In the genomic region with DNA sequence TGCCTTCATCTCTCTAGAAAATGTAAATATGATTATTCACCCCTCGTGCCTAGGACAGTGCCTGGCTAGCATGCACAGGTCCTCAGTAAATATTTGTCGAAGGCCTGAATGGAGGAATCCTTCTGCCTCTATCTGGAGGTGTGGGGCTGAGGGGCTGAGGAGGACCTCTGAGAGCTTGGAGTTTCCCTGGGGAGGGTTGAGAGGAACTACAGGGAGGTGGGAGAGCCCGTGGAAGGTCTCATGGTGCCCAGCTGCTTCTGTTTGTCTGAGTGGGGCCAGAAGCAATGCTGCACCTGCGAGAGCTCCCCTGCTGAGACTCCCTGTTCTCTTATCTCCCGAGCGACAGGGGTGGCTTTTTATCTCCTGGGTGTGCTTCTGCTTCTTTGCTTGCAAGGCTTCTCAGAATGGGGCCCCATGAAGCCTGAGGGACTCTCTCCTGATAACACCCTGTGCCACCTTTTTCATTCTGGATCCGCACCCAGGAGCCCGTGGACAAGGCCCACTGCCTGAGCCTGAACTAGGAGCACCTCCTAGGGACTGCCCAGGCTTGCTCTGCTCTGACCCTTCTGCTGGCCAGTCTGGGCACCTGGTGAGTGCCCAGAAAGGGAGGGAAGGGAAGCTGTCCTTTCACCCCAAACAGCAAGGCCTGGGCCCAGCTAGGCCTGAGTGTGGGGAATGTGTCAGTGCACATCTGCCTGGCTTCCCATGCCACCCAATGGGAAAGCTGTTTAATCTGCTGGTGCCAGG, we compare ENCODE assay signal across 1 cellular context.
A peak's percentile ranks its signal among the peaks of the same experiment; 100 is the strongest.
TF ChIP-seq lines count a peak whose summit lies in the region.

No MANE protein-coding gene starts in this region.

TF ChIP-seq in HEK293, 187 proteins besides CTCF, POLR2A, EP300 and RAD21 (continued from another document):
- TF ChIP-seq, protein P1, sequence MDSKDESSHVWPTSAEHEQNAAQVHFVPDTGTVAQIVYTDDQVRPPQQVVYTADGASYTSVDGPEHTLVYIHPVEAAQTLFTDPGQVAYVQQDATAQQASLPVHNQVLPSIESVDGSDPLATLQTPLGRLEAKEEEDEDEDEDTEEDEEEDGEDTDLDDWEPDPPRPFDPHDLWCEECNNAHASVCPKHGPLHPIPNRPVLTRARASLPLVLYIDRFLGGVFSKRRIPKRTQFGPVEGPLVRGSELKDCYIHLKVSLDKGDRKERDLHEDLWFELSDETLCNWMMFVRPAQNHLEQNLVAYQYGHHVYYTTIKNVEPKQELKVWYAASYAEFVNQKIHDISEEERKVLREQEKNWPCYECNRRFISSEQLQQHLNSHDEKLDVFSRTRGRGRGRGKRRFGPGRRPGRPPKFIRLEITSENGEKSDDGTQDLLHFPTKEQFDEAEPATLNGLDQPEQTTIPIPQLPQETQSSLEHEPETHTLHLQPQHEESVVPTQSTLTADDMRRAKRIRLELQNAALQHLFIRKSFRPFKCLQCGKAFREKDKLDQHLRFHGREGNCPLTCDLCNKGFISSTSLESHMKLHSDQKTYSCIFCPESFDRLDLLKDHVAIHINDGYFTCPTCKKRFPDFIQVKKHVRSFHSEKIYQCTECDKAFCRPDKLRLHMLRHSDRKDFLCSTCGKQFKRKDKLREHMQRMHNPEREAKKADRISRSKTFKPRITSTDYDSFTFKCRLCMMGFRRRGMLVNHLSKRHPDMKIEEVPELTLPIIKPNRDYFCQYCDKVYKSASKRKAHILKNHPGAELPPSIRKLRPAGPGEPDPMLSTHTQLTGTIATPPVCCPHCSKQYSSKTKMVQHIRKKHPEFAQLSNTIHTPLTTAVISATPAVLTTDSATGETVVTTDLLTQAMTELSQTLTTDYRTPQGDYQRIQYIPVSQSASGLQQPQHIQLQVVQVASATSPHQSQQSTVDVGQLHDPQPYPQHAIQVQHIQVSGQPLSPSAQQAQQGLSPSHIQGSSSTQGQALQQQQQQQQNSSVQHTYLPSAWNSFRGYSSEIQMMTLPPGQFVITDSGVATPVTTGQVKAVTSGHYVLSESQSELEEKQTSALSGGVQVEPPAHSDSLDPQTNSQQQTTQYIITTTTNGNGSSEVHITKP (tag by site-specific recombination; IDR thresholded peaks at IDR 0.05), result peak; percentile 29; the same call in 1 of the 2 replicates
- TF ChIP-seq ZBTB1 (tag by site-specific recombination; IDR thresholded peaks at IDR 0.05) (no peak), OSR2 (tag by site-specific recombination; IDR thresholded peaks at IDR 0.05) (peak; percentile 87), ZNF341 (tag by site-specific recombination; IDR thresholded peaks at IDR 0.05; ENCODE audit: low read depth) (peak; percentile 63), GLIS2 (tag by site-specific recombination; IDR thresholded peaks at IDR 0.05) (peak; percentile 23; the same call in 1 of the 2 replicates), TRIM28 (IDR thresholded peaks at IDR 0.05; ENCODE audit: borderline replicate concordance, low read length) (no peak), KLF9 (tag by site-specific recombination; IDR thresholded peaks at IDR 0.05; ENCODE audit: low read depth) (no peak), ZIC2 (tag by site-specific recombination; IDR thresholded peaks at IDR 0.05) (peak; percentile 95), IKZF3 (tag by site-specific recombination; IDR thresholded peaks at IDR 0.05) (0 out of 2 replicates have a peak, but pooled peaks have one; percentile 6), GLIS1 (tag by site-specific recombination; IDR thresholded peaks at IDR 0.05) (peak; percentile 98), ZNF423 (tag by site-specific recombination; IDR thresholded peaks at IDR 0.05) (peak; percentile 59)
- TF ChIP-seq, protein P2, sequence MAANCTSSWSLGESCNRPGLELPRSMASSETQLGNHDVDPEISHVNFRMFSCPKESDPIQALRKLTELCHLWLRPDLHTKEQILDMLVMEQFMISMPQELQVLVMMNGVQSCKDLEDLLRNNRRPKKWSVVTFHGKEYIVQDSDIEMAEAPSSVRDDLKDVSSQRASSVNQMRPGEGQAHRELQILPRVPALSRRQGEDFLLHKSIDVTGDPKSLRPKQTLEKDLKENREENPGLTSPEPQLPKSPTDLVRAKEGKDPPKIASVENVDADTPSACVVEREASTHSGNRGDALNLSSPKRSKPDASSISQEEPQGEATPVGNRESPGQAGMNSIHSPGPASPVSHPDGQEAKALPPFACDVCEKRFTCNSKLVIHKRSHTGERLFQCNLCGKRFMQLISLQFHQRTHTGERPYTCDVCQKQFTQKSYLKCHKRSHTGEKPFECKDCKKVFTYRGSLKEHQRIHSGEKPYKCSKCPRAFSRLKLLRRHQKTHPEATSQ (tag by site-specific recombination; IDR thresholded peaks at IDR 0.05), result no peak
- TF ChIP-seq, protein P3, sequence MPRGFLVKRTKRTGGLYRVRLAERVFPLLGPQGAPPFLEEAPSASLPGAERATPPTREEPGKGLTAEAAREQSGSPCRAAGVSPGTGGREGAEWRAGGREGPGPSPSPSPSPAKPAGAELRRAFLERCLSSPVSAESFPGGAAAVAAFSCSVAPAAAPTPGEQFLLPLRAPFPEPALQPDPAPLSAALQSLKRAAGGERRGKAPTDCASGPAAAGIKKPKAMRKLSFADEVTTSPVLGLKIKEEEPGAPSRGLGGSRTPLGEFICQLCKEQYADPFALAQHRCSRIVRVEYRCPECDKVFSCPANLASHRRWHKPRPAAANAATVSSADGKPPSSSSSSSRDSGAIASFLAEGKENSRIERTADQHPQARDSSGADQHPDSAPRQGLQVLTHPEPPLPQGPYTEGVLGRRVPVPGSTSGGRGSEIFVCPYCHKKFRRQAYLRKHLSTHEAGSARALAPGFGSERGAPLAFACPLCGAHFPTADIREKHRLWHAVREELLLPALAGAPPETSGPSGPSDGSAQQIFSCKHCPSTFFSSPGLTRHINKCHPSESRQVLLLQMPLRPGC (tag by site-specific recombination; IDR thresholded peaks at IDR 0.05), result no peak
- TF ChIP-seq, protein P4, sequence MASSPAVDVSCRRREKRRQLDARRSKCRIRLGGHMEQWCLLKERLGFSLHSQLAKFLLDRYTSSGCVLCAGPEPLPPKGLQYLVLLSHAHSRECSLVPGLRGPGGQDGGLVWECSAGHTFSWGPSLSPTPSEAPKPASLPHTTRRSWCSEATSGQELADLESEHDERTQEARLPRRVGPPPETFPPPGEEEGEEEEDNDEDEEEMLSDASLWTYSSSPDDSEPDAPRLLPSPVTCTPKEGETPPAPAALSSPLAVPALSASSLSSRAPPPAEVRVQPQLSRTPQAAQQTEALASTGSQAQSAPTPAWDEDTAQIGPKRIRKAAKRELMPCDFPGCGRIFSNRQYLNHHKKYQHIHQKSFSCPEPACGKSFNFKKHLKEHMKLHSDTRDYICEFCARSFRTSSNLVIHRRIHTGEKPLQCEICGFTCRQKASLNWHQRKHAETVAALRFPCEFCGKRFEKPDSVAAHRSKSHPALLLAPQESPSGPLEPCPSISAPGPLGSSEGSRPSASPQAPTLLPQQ (tag by site-specific recombination; IDR thresholded peaks at IDR 0.05), result no peak
